5 cellular contexts compared by ENCODE assay signal in the genomic region with DNA sequence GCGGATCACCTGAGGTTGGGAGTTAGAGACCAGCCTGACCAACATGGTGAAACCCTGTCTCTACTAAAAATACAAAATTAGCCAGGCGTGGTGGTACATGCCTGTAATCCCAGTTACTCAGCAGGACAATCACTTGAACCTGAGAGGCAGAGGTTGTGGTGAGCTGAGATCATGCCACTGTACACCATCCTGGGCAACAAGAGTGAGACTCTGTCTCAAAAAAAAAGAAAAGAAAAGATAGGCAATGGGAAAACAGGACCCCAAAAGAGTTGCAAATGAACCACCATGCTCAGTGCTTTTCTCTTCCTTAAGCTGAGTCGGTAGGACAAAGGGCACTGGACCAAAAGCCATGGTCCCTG. TPM values are rescaled to one million over a fixed set of nuclear protein-coding genes. Genes with fewer than 3 reads are reported as not detected.
"Had no signal": no experiment of that assay in that cellular context is flagged by ENCODE, and none has a peak within 500 bp of the region (broad histone marks: within the 10 kb centered on the region; RNA-seq: fewer than 3 reads in every experiment).

No MANE protein-coding gene starts in this region.

RNA-seq across cellular contexts. Expression of a gene that starts 50.1 kb away (rescaled TPM):
- total RNA-seq: activated CD8-positive, alpha-beta memory T cell treated with anti-CD3 and anti-CD28 coated beads, Interleukin-2, amount 10 ng/mL, durations not matched to agents 7 days and 5 days; activated naive CD4-positive, alpha-beta T cell treated with anti-CD3 and anti-CD28 coated beads, Interleukin-2, amount 50 U/mL, for 72 hours; left cardiac atrium; right cardiac atrium; ureter had no signal
